In the genomic region with DNA sequence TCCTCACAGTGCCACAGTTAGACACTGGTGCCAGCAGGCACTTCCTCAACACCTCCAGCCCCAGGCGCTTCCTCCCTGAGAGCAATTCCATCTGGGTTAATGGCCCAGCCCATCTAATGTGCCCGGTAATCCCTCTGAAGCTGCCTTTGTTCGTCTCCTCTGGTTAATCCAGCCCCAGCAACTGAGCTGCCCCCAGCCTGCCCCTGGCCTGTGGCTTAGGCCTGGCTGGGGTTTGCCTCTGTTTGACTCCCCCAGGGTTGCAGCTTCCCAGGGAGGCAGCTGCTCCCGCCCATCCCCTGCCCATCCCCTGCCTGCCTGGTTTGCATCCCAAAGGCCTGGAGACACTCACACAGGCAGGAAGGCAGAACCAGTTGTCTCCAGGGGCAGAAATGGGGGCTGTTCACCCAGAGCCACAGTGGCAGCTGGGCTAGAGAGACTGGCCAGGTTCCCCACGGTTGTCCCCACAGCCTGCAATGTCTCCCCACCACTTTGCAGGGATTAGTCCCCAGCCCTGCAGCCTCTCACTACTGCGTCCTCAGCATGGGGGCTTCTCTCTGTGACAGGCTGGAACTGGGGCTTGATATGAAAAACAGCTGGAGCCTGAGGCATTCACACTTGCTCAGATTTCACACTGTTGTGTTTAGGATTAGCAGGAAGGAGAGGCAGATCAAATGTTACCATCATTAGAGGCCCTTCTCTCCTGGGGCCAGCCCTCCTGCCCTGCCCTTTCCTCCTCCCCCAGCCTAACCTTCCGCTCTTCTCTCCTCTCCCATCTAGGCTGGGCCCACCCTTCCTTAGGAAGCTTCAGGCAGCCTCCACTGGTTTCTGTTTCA, we compare ENCODE assay signal across 11 cellular contexts.
DNase-seq lines count a peak whose midpoint lies in the region; ATAC-seq, FAIRE-seq and TF ChIP-seq lines count a peak whose summit lies in the region.
"Had no signal": no experiment of that assay in that cellular context is flagged by ENCODE, and none has a peak within 500 bp of the region (broad histone marks: within the 10 kb centered on the region; RNA-seq: fewer than 3 reads in every experiment).

No MANE protein-coding gene starts in this region.

- WGBS in endodermal cell (ENCODE audit: insufficient coverage in 1 of 2, insufficient read length in 1 of 2), 2 experiments: 16 to 25% methylated on average over 3 to 7 of the region's 7 CpGs

- DNase-seq in NCI-H2107 treated with DMSO at 0.1 percent for 48 hours (lab: John Stamatoyannopoulos, UW; ENCODE audit: unreplicated experiment) (peak; percentile 82), endodermal cell (peak; percentile 91), myocyte (ENCODE audit: low read depth) (peak; percentile 96), urothelium cell line (ENCODE audit: low spot score) (no peak)
- DNase-seq: AML-193, nucleus accumbens had no signal

- H3K4me1 Mint-ChIP-seq in endodermal cell: peaks cover 55% of the 10 kb centered on the region

- peaks cover 57% of the 10 kb centered on the region for H3K36me3 Mint-ChIP-seq in endodermal cell (ENCODE audit: low read depth)

- H3K36me3 ChIP-seq in endodermal cell (ENCODE audit: control insufficient read depth, insufficient read depth, low read length): peaks cover 54% of the 10 kb centered on the region

- H3K9me3 Mint-ChIP-seq in endodermal cell: peaks cover 6% of the 10 kb centered on the region

- peak overlapping the region; percentile 75 for H3K4me3 ChIP-seq in endodermal cell (ENCODE audit: low read length)

- H3K27ac ChIP-seq in C4-2B: peak overlapping the region; percentile 34
- peak overlapping the region; percentile 93 for H3K27ac ChIP-seq in endodermal cell (ENCODE audit: low read depth, low read length)
- H3K27ac ChIP-seq: KMS-11 had no signal

- peak overlapping the region; percentile 64 for H3K9ac ChIP-seq in endodermal cell (ENCODE audit: extremely low read depth, low read length, poor library complexity, severe bottlenecking)
- H3K9ac ChIP-seq: KMS-11 had no signal

- H3K9me3 ChIP-seq in endodermal cell (ENCODE audit: control insufficient read depth, low read length): no peaks in the 10 kb centered on the region

- no peak for FAIRE-seq in urothelium cell line (lab: Jason Lieb, UNC)

- no peaks in the 10 kb centered on the region for H3K27me3 ChIP-seq in endodermal cell (ENCODE audit: control insufficient read depth, insufficient read depth, low read length, poor library complexity, severe bottlenecking)

- H3K4me3 Mint-ChIP-seq in endodermal cell: peak overlapping the region; percentile 44

- H3K27ac Mint-ChIP-seq in endodermal cell: peak overlapping the region; percentile 85

- ATAC-seq in HG02623 (IDR thresholded peaks at IDR 0.05; ENCODE audit: unreplicated experiment) (no peak), HG03354 (IDR thresholded peaks at IDR 0.05; ENCODE audit: poor library complexity, severe bottlenecking, unreplicated experiment) (no peak), HG03521 (IDR thresholded peaks at IDR 0.05; ENCODE audit: unreplicated experiment) (no peak)

- TF ChIP-seq CTCF in C4-2B (conservative IDR thresholded peaks at IDR 0.05) (no peak), endodermal cell (conservative IDR thresholded peaks at IDR 0.05) (no peak)

- peaks cover 29% of the 10 kb centered on the region for H3K4me1 ChIP-seq in endodermal cell (ENCODE audit: control insufficient read depth, insufficient read depth, low read length)

- H3K27me3 Mint-ChIP-seq in endodermal cell (ENCODE audit: insufficient read depth): no peaks in the 10 kb centered on the region
